Comparison of ENCODE assay signal across 11 cellular contexts in the genomic region with DNA sequence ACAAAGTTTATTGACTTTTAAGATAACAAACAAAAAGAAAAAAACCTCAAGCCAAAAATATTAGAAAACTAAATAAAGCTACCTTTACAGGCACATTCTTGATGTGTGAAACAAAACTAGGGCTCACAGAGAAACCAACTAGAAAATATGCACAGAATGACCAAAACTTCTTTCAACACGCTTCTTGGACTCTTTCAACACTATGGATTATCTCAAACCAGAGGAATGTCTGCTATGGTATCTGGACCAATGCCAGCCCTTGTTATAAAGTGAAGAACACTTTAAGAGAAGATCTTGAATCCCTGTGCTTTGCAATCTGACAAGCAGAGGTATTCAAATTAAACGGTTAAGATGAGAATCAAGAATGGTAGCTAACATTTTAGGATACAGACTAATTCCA.
DNase-seq lines count a peak whose midpoint lies in the region; ATAC-seq, FAIRE-seq and TF ChIP-seq lines count a peak whose summit lies in the region.
"Had no signal": no experiment of that assay in that cellular context is flagged by ENCODE, and none has a peak within 500 bp of the region (broad histone marks: within the 10 kb centered on the region; RNA-seq: fewer than 3 reads in every experiment).

No MANE protein-coding gene starts in this region.

- DNase-seq in GM04503 (ENCODE audit: low read depth) (peak; percentile 89), OCI-M1 (lab: John Stamatoyannopoulos, UW) (peak; percentile 17), epithelial cell of proximal tubule (ENCODE audit: low read depth) (peak; percentile 94), pancreas (no peak), DMS79 treated with DMSO at 0.1 percent for 48 hours (lab: John Stamatoyannopoulos, UW) (no peak), cerebellum (ENCODE audit: low spot score) (no peak)
- DNase-seq in stimulated activated CD4-positive, alpha-beta T cell treated with anti-CD3 and anti-CD28 coated beads, Interleukin-15, amount 100 ng/mL, for 24 hours, result no peak
- DNase-seq: activated CD8-positive, alpha-beta memory T cell treated with anti-CD3 and anti-CD28 coated beads, Interleukin-2, amount 50 U/mL, for 48 hours; natural killer cell; SHP77 had no signal

- no peaks in the 10 kb centered on the region for H3K36me3 ChIP-seq in pancreas

- H3K4me1 ChIP-seq in pancreas, result no peaks in the 10 kb centered on the region

- ATAC-seq in pancreas (peak in 3 of 4 donors; percentile 24 to 38 (median 29)), GM21515 (IDR thresholded peaks at IDR 0.05; ENCODE audit: unreplicated experiment) (no peak)
- ATAC-seq: natural killer cell had no signal

- no peaks in the 10 kb centered on the region for H3K9me3 ChIP-seq in pancreas

- no peaks in the 10 kb centered on the region for H3K27me3 ChIP-seq in pancreas

- WGBS in pancreas, 2 donors, result 52 to 63% methylated on average over 2 of the region's 2 CpGs

- intact Hi-C loops in pancreas (cut with DNase I), result no loop called here

- H3K27ac ChIP-seq in pancreas, result no peak overlapping the region

- TF ChIP-seq CTCF in epithelial cell of proximal tubule (conservative IDR thresholded peaks at IDR 0.05; ENCODE audit: low read depth, low read length), result no peak
- TF ChIP-seq CTCF in pancreas (IDR thresholded peaks at IDR 0.05), result no peak

- no peak for FAIRE-seq in pancreas (lab: Jason Lieb, UNC)

- H3K4me3 ChIP-seq in epithelial cell of proximal tubule (ENCODE audit: low read depth, low read length) (no peak overlapping the region), pancreas (no peak overlapping the region)

Comparison
In these comparisons a context has a peak if more than half of its experiments do, and no peak if none do; other contexts are left out.
1. DNase-seq: peak in GM04503 (single experiment), OCI-M1 (single experiment) and epithelial cell of proximal tubule (single experiment); none in pancreas (0 of 6), DMS79 treated with DMSO at 0.1 percent for 48 hours (single experiment), cerebellum (single experiment) and stimulated activated CD4-positive, alpha-beta T cell treated with anti-CD3 and anti-CD28 coated beads, Interleukin-15, amount 100 ng/mL, for 24 hours (single experiment).